In genomic region chr3:59442056-59442455, GRCh38 we compare ENCODE assay signal across 16 cellular contexts.
"Had no signal": no experiment of that assay in that cellular context is flagged by ENCODE, and none has a peak within 500 bp of the region (broad histone marks: within the 10 kb centered on the region; RNA-seq: fewer than 3 reads in every experiment).

No MANE protein-coding gene starts in this region.

- H3K4me3 ChIP-seq: esophagus muscularis mucosa, prostate gland, right lobe of liver, spleen had no signal

- DNase-seq: activated CD4-positive, alpha-beta memory T cell treated with anti-CD3 and anti-CD28 coated beads, Interleukin-2, amount 10 ng/mL, durations not matched to agents 7 days and 5 days; activated gamma-delta T cell; activated naive CD8-positive, alpha-beta T cell treated with anti-CD3 and anti-CD28 coated beads for 36 hours; activated T-cell treated with anti-CD3 and anti-CD28 coated beads, Interleukin-2, amount 50 U/mL, for 48 hours; aorta; foreskin fibroblast; left colon; naive thymus-derived CD4-positive, alpha-beta T cell; occipital lobe; right lobe of liver; spleen; stimulated activated CD4-positive, alpha-beta T cell treated with anti-CD3 and anti-CD28 coated beads, Interleukin-2, amount 100 ng/mL, for 24 hours; stimulated activated naive CD4-positive, alpha-beta T cell; substantia nigra had no signal

- ATAC-seq: left colon; naive thymus-derived CD4-positive, alpha-beta T cell; right lobe of liver had no signal
